Comparison of ENCODE assay signal across 10 cellular contexts in the genomic region with DNA sequence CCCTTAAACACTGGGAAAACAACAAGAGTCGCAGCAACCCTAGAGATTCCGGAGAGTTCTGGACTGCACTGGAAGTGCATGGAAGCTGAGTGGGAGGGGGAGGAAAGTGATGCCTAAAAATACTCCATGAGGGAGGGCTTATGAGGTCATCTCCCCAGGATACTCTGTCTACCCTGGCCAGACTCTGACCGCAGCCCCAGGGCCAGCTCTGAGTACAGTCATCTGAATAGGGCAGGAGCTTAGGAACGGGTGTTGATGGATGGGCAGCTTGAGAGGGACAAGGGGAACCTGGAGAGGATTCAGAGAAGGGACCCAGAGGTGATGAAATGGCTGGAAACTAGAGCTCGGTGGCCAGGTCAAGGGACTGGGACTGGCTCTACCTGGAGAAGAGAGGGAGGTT.
DNase-seq lines count a peak whose midpoint lies in the region; ATAC-seq, FAIRE-seq and TF ChIP-seq lines count a peak whose summit lies in the region.
"Had no signal": no experiment of that assay in that cellular context is flagged by ENCODE, and none has a peak within 500 bp of the region (broad histone marks: within the 10 kb centered on the region; RNA-seq: fewer than 3 reads in every experiment).

No MANE protein-coding gene starts in this region.

- WGBS in stomach, 5 donors, result 59 to 84% (median 78%) methylated on average over 5 of the region's 5 CpGs

- no peak for TF ChIP-seq EP300 in stomach (IDR thresholded peaks at IDR 0.05)

- TF ChIP-seq POLR2A in H54 (IDR thresholded peaks at IDR 0.05; ENCODE audit: low read depth, low read length) (0 out of 2 replicates have a peak, but pooled peaks have one; percentile 32), stomach (IDR thresholded peaks at IDR 0.05) (no peak)

- H3K36me3 ChIP-seq in stomach, result no peaks in the 10 kb centered on the region
- H3K36me3 ChIP-seq: neutrophil had no signal

- TF ChIP-seq CTCF in stomach (IDR thresholded peaks at IDR 0.05), result no peak

- intact Hi-C loops in left ventricle myocardium superior (cut with micrococcal nuclease), result no loop called here
- intact Hi-C loops in stomach (cut with DNase I; ENCODE audit: low total_unique reads), result no loop called here

- H3K27me3 ChIP-seq in stomach, result no peaks in the 10 kb centered on the region
- H3K27me3 ChIP-seq: neutrophil had no signal

- peaks cover 0 to 18% (median 8%) of the 10 kb centered on the region in 4 donors for H3K4me1 ChIP-seq in stomach

- DNase-seq in H54 (ENCODE audit: insufficient read length, low spot score) (peak; percentile 82), astrocyte of the hippocampus (ENCODE audit: low read depth, low spot score) (peak; percentile 92), left ventricle myocardium superior (peak; percentile 84), stomach (no peak), COR-L47 (lab: John Stamatoyannopoulos, UW) (no peak)
- DNase-seq in stimulated activated CD8-positive, alpha-beta memory T cell treated with anti-CD3 and anti-CD28 coated beads, Interleukin-4, amount 100 ng/mL, for 48 hours, result no peak

- H3K4me3 ChIP-seq in stomach, result no peak overlapping the region

- ATAC-seq in left ventricle myocardium superior (peak; percentile 95), GM18498 (IDR thresholded peaks at IDR 0.05; ENCODE audit: unreplicated experiment) (no peak), GM21381 (IDR thresholded peaks at IDR 0.05; ENCODE audit: unreplicated experiment) (no peak)

- FAIRE-seq in H54 (lab: Jason Lieb, UNC), result peak; percentile 38
- FAIRE-seq: G401.6 had no signal

- H3K9me3 ChIP-seq in stomach, result no peaks in the 10 kb centered on the region
- H3K9me3 ChIP-seq: neutrophil had no signal

- peak overlapping the region in 4 of 5 donors; percentile 28 to 75 (median 55) for H3K27ac ChIP-seq in stomach
- H3K27ac ChIP-seq: neutrophil had no signal

Comparison
In these comparisons a context has a peak if more than half of its experiments do, and no peak if none do; other contexts are left out.
1. DNase-seq: peak in H54 (single experiment), astrocyte of the hippocampus (single experiment) and left ventricle myocardium superior (single experiment); none in stomach (single experiment), COR-L47 (single experiment) and stimulated activated CD8-positive, alpha-beta memory T cell treated with anti-CD3 and anti-CD28 coated beads, Interleukin-4, amount 100 ng/mL, for 48 hours (single experiment).